ENCODE assay signal across 9 cellular contexts in genomic region chrX:47936224-47936939, GRCh38.
A peak's percentile ranks its signal among the peaks of the same experiment; 100 is the strongest.
DNase-seq lines count a peak whose midpoint lies in the region; ATAC-seq and TF ChIP-seq lines count a peak whose summit lies in the region.
"Had no signal": no experiment of that assay in that cellular context is flagged by ENCODE, and none has a peak within 500 bp of the region (broad histone marks: within the 10 kb centered on the region; RNA-seq: fewer than 3 reads in every experiment).

No MANE protein-coding gene starts in this region.

- peaks cover 2% of the 10 kb centered on the region for H3K9me3 Mint-ChIP-seq in activated B cell treated with CpG ODN at 0.5 μM for 24 hours
- no peaks in the 10 kb centered on the region for H3K9me3 Mint-ChIP-seq in immature natural killer cell

- CTCF ChIA-PET in activated B cell treated with CpG ODN at 0.5 μM for 24 hours (lab: Charles Lee) = no interaction called here

- H3K4me3 Mint-ChIP-seq in activated B cell treated with CpG ODN at 0.5 μM for 24 hours = peak overlapping the region; percentile 81
- peak overlapping the region; percentile 68 to 87 (median 82) for H3K4me3 Mint-ChIP-seq in immature natural killer cell

- peak; percentile 55 for ATAC-seq in GM19351 (IDR thresholded peaks at IDR 0.05; ENCODE audit: unreplicated experiment)
- peak; percentile 56 for ATAC-seq in activated B cell treated with CpG ODN at 0.5 μM for 24 hours (ENCODE audit: low read depth)
- no peak for ATAC-seq in HG02840 (IDR thresholded peaks at IDR 0.05; ENCODE audit: low FRiP score, unreplicated experiment)

- DNase-seq in CD1c-positive myeloid dendritic cell (ENCODE audit: extremely low spot score) (peak; percentile 1), activated B cell treated with CpG ODN at 0.5 μM for 24 hours (no peak), immature natural killer cell (no peak), HPDE6-E6E7 (ENCODE audit: extremely low spot score) (no peak), posterior cingulate gyrus (no peak)
- DNase-seq in effector CD4-positive, alpha-beta T cell = no peak
- DNase-seq: activated CD8-positive, alpha-beta memory T cell treated with anti-CD3 and anti-CD28 coated beads for 24 hours had no signal

- intact Hi-C loops in activated B cell treated with CpG ODN at 0.5 μM for 24 hours (cut with micrococcal nuclease) = no loop called here
- intact Hi-C loops in posterior cingulate gyrus (cut with DNase I) = no loop called here

- peak overlapping the region; percentile 71 for H3K27ac Mint-ChIP-seq in activated B cell treated with CpG ODN at 0.5 μM for 24 hours
- peak overlapping the region in 2 of 6 donors; percentile 68 for H3K27ac Mint-ChIP-seq in immature natural killer cell

- H3K4me1 Mint-ChIP-seq in activated B cell treated with CpG ODN at 0.5 μM for 24 hours (peaks cover 8% of the 10 kb centered on the region), immature natural killer cell (peaks cover 6 to 13% of the 10 kb centered on the region in 2 donors)

- POLR2A ChIA-PET in activated B cell treated with CpG ODN at 0.5 μM for 24 hours (lab: Charles Lee) = no interaction called here

- H3K36me3 Mint-ChIP-seq in activated B cell treated with CpG ODN at 0.5 μM for 24 hours (ENCODE audit: low read depth) (no peaks in the 10 kb centered on the region), immature natural killer cell (no peaks in the 10 kb centered on the region)

- no peak for TF ChIP-seq CTCF in activated B cell treated with CpG ODN at 0.5 μM for 24 hours (IDR thresholded peaks at IDR 0.05)

- H3K27me3 Mint-ChIP-seq in activated B cell treated with CpG ODN at 0.5 μM for 24 hours = no peaks in the 10 kb centered on the region
- peaks cover 1 to 13% (median 8%) of the 10 kb centered on the region in 3 donors for H3K27me3 Mint-ChIP-seq in immature natural killer cell (ENCODE audit: low read depth in 3 of 3)
